In genomic region chr17:43169561-43170139, GRCh38 we compare ENCODE assay signal across 1 cellular context.
TF ChIP-seq lines count a peak whose summit lies in the region.

No MANE protein-coding gene starts in this region.

TF ChIP-seq in K562, 482 proteins besides CTCF, POLR2A, EP300 and RAD21 (continued from another document and continues in another):
- peak in 1 of 2 experiments; percentile 76 for TF ChIP-seq E2F6 (IDR thresholded peaks at IDR 0.05; ENCODE audit: borderline replicate concordance in 1 of 2, extremely low read depth in 1 of 2, insufficient read depth in 1 of 2, insufficient read length in 1 of 2, low read depth in 1 of 2, low read length in 1 of 2, poor library complexity in 1 of 2, severe bottlenecking in 1 of 2)
- TF ChIP-seq JUN (IDR thresholded peaks at IDR 0.05; ENCODE audit: borderline replicate concordance, low read depth, low read length) = no peak
- 0 out of 2 replicates have a peak, but pooled peaks have one; percentile 18 for TF ChIP-seq JUN (CRISPR knock-in tag; IDR thresholded peaks at IDR 0.05; ENCODE audit: borderline replicate concordance)
- TF ChIP-seq DMBX1 (CRISPR knock-in tag; IDR thresholded peaks at IDR 0.05; ENCODE audit: borderline replicate concordance) = no peak
- TF ChIP-seq HEY1 (CRISPR knock-in tag; IDR thresholded peaks at IDR 0.05; ENCODE audit: borderline replicate concordance) = no peak
- TF ChIP-seq NUFIP1 (IDR thresholded peaks at IDR 0.05; ENCODE audit: partially characterized antibody) = no peak
- TF ChIP-seq TSHZ1 (CRISPR knock-in tag; IDR thresholded peaks at IDR 0.05) = no peak
- TF ChIP-seq NCOA2 (IDR thresholded peaks at IDR 0.05; ENCODE audit: partially characterized antibody in 2 of 2) = no peak
- peak; percentile 82 for TF ChIP-seq RBBP5 (IDR thresholded peaks at IDR 0.05; ENCODE audit: borderline replicate concordance, insufficient read depth, low read length, poor library complexity, severe bottlenecking)
- no peak for TF ChIP-seq ETV1 (tag; conservative IDR thresholded peaks at IDR 0.05; ENCODE audit: low read depth)
- TF ChIP-seq NEUROD1 (IDR thresholded peaks at IDR 0.05; ENCODE audit: borderline replicate concordance, low read depth, low read length, partially characterized antibody) = no peak
- peak; percentile 58 for TF ChIP-seq RBFOX2 (IDR thresholded peaks at IDR 0.05; ENCODE audit: low read depth, low read length)
- no peak for TF ChIP-seq CGGBP1 (CRISPR knock-in tag; IDR thresholded peaks at IDR 0.05)
- TF ChIP-seq ZBTB11 (CRISPR knock-in tag; IDR thresholded peaks at IDR 0.05) = no peak
- no peak; a peak in 1 of 4 replicates for TF ChIP-seq TEAD1 (CRISPR knock-in tag; IDR thresholded peaks at IDR 0.05)
- no peak for TF ChIP-seq CCAR2 (IDR thresholded peaks at IDR 0.05; ENCODE audit: low read depth, low read length)
- TF ChIP-seq UBTF (IDR thresholded peaks at IDR 0.05; ENCODE audit: borderline replicate concordance in 1 of 2, low read depth in 2 of 2, low read length in 2 of 2) = peak in 1 of 2 experiments; percentile 56; a peak in 1 of 4 replicates
- TF ChIP-seq CREB3L1 (IDR thresholded peaks at IDR 0.05; ENCODE audit: borderline replicate concordance, low read depth) = no peak; the same call in 1 of the 2 replicates
- no peak for TF ChIP-seq ZKSCAN8 (CRISPR knock-in tag; IDR thresholded peaks at IDR 0.05)
- TF ChIP-seq CBX5 (IDR thresholded peaks at IDR 0.05; ENCODE audit: borderline replicate concordance, low read depth) = no peak
- no peak for TF ChIP-seq HMGN3 (IDR thresholded peaks at IDR 0.05; ENCODE audit: borderline replicate concordance, extremely low read depth, insufficient read length, low read depth, low read length)
- peak; percentile 86 for TF ChIP-seq BHLHE40 (IDR thresholded peaks at IDR 0.05; ENCODE audit: low read length)
- TF ChIP-seq COPS2 (conservative IDR thresholded peaks at IDR 0.05) = no peak
- peak; percentile 66 for TF ChIP-seq POLR2G (IDR thresholded peaks at IDR 0.05; ENCODE audit: low read depth, low read length)
- no peak for TF ChIP-seq ZNF589 (CRISPR knock-in tag; IDR thresholded peaks at IDR 0.05; ENCODE audit: low read depth)
- TF ChIP-seq CBX3 (IDR thresholded peaks at IDR 0.05; ENCODE audit: borderline replicate concordance in 1 of 2, low read length in 2 of 2) = 0 out of 3 replicates have a peak, but pooled peaks of 1 of the 2 experiments have one; percentile 6
- no peak for TF ChIP-seq ZNF165 (CRISPR knock-in tag; IDR thresholded peaks at IDR 0.05; ENCODE audit: borderline replicate concordance)
- no peak for TF ChIP-seq ZNF76 (CRISPR knock-in tag; IDR thresholded peaks at IDR 0.05; ENCODE audit: borderline replicate concordance)
- no peak for TF ChIP-seq BCL6 (CRISPR knock-in tag; IDR thresholded peaks at IDR 0.05)
- TF ChIP-seq FOSL1 (tag; conservative IDR thresholded peaks at IDR 0.05) = no peak
- no peak for TF ChIP-seq CSDE1 (IDR thresholded peaks at IDR 0.05)
- no peak for TF ChIP-seq FIP1L1 (IDR thresholded peaks at IDR 0.05; ENCODE audit: low read depth, low read length, poor library complexity, severe bottlenecking)
- TF ChIP-seq KLF6 (CRISPR knock-in tag; IDR thresholded peaks at IDR 0.05; ENCODE audit: borderline replicate concordance) = no peak
- TF ChIP-seq E4F1 (CRISPR knock-in tag; IDR thresholded peaks at IDR 0.05; ENCODE audit: borderline replicate concordance) = no peak
- no peak for TF ChIP-seq CEBPZ (IDR thresholded peaks at IDR 0.05; ENCODE audit: borderline replicate concordance, low read depth, low read length)
- 0 out of 2 replicates have a peak, but pooled peaks have one; percentile 18 for TF ChIP-seq USF1 (CRISPR knock-in tag; IDR thresholded peaks at IDR 0.05)
